ENCODE assay signal across 10 cellular contexts in the genomic region with DNA sequence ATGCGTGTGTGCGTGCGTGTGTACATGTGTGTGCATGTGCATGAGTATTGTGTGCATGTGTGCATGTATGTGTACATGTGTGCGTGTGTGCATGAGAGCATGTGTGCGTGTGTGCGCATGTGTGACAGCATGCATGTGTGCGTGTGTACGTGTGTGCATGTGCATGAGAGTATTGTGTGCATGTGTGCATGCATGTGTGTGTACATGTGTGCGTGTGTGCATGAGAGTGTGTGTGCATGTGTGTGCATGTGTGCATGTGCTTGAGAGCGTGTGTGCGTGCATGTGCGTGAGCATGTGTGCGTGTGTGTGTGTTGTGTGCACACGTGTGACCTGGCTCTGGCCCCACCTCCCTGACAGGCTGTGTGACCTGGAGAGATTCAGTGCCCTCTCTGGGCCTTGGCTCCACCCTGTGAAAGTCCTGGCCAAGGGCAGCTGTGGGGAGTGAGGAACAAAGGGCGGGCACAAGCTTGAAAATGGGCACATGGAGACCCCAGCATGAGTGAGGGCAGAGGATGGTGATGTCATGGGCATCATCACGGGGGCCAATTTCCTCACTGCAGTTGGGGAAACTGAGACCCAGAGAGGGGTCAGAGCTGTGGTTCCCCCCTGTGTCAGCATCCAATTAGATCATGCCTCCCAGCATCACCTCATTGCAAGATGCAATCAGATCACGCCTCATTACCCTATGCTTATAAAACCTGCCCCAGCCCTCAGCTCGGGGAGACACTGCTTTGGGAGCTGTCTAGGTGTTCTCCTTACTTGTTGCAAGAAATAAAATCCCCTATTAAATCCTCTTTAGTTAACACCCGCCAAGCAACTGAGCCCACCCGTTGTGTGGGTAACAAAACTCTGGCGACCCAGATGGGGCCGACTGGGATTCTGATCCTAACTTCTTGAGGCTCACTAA. TPM values are rescaled to one million over a fixed set of nuclear protein-coding genes. Genes with fewer than 3 reads are reported as not detected.
A peak's percentile ranks its signal among the peaks of the same experiment; 100 is the strongest.
DNase-seq lines count a peak whose midpoint lies in the region; ATAC-seq and TF ChIP-seq lines count a peak whose summit lies in the region.
"Had no signal": no experiment of that assay in that cellular context is flagged by ENCODE, and none has a peak within 500 bp of the region (broad histone marks: within the 10 kb centered on the region; RNA-seq: fewer than 3 reads in every experiment).

No MANE protein-coding gene starts in this region.

- H3K14ac ChIP-seq in mesenchymal stem cell (ENCODE audit: low read length in 2 of 2) = peak overlapping the region in 1 of 2 experiments; percentile 55

- no peak overlapping the region for H3K18ac ChIP-seq in mesenchymal stem cell (ENCODE audit: low read depth in 1 of 2, low read length in 2 of 2)

- no peak for ATAC-seq in stimulated activated naive CD8-positive, alpha-beta T cell treated with anti-CD3 and anti-CD28 coated beads, Interleukin-15, Interleukin-2, amounts not matched to agents 100 U/mL and 50 U/mL, for 24 hours
- peak; percentile 18 for ATAC-seq in activated CD8-positive, alpha-beta T cell treated with anti-CD3 and anti-CD28 coated beads for 36 hours
- ATAC-seq: right cardiac atrium had no signal

- no peak overlapping the region for H2BK12ac ChIP-seq in mesenchymal stem cell (ENCODE audit: low read length in 2 of 2)

- no peaks in the 10 kb centered on the region for H3K9me3 ChIP-seq in mesenchymal stem cell (ENCODE audit: control insufficient read depth, low read length)

- peak overlapping the region; percentile 85 for H3K27ac Mint-ChIP-seq in stimulated activated naive CD8-positive, alpha-beta T cell treated with anti-CD3 and anti-CD28 coated beads, Interleukin-15, Interleukin-2, amounts not matched to agents 100 ng/mL and 50 ng/mL, for 24 hours
- peak overlapping the region; percentile 94 for H3K27ac Mint-ChIP-seq in activated CD8-positive, alpha-beta T cell treated with anti-CD3 and anti-CD28 coated beads for 36 hours

- H2BK5ac ChIP-seq in mesenchymal stem cell (ENCODE audit: low read depth, low read length, poor library complexity, severe bottlenecking) = no peak overlapping the region

- peaks cover 3% of the 10 kb centered on the region for H3K4me1 ChIP-seq in mesenchymal stem cell (ENCODE audit: control insufficient read depth, insufficient read depth, low read depth, low read length)

- peaks cover 51% of the 10 kb centered on the region for H3K4me1 Mint-ChIP-seq in stimulated activated naive CD8-positive, alpha-beta T cell treated with anti-CD3 and anti-CD28 coated beads, Interleukin-15, Interleukin-2, amounts not matched to agents 100 ng/mL and 50 ng/mL, for 24 hours (ENCODE audit: low read depth)
- peaks cover 47% of the 10 kb centered on the region for H3K4me1 Mint-ChIP-seq in activated CD8-positive, alpha-beta T cell treated with anti-CD3 and anti-CD28 coated beads for 36 hours (ENCODE audit: low read depth)

- H3K36me3 Mint-ChIP-seq in stimulated activated naive CD8-positive, alpha-beta T cell treated with anti-CD3 and anti-CD28 coated beads, Interleukin-15, Interleukin-2, amounts not matched to agents 100 ng/mL and 50 ng/mL, for 24 hours (ENCODE audit: low read depth) = no peaks in the 10 kb centered on the region
- no peaks in the 10 kb centered on the region for H3K36me3 Mint-ChIP-seq in activated CD8-positive, alpha-beta T cell treated with anti-CD3 and anti-CD28 coated beads for 36 hours (ENCODE audit: low read depth)

- CTCF ChIA-PET in activated CD8-positive, alpha-beta T cell treated with anti-CD3 and anti-CD28 coated beads for 36 hours (lab: Charles Lee) = interaction anchor here (1.1 to 11.8 kb wide), 5 partner anchors 10 to 77 kb away, joined by 3 to 127 read pairs (median 4); a partner anchor contains a TSS

- H3K27ac ChIP-seq in mesenchymal stem cell (ENCODE audit: low read length, poor library complexity, severe bottlenecking) = no peak overlapping the region

- no peaks in the 10 kb centered on the region for H3K79me1 ChIP-seq in mesenchymal stem cell (replicated peaks; ENCODE audit: low read length, poor library complexity, severe bottlenecking)

- H2AFZ ChIP-seq in mesenchymal stem cell (ENCODE audit: low read depth, low read length) = no peak overlapping the region

- no peak overlapping the region for H3K4ac ChIP-seq in mesenchymal stem cell (ENCODE audit: low read depth in 1 of 2, low read length in 2 of 2)

- no peaks in the 10 kb centered on the region for H3K9me3 Mint-ChIP-seq in stimulated activated naive CD8-positive, alpha-beta T cell treated with anti-CD3 and anti-CD28 coated beads, Interleukin-15, Interleukin-2, amounts not matched to agents 100 ng/mL and 50 ng/mL, for 24 hours
- H3K9me3 Mint-ChIP-seq in activated CD8-positive, alpha-beta T cell treated with anti-CD3 and anti-CD28 coated beads for 36 hours = no peaks in the 10 kb centered on the region

- H3K4me3 ChIP-seq in mesenchymal stem cell (ENCODE audit: insufficient read depth in 1 of 2, low read depth in 1 of 2, low read length in 2 of 2) = no peak overlapping the region
- no peak overlapping the region for H3K4me3 ChIP-seq in H7 (ENCODE audit: insufficient read depth, low read depth, low read length)

- H4K8ac ChIP-seq in mesenchymal stem cell (ENCODE audit: low read length) = no peak overlapping the region

- no peak overlapping the region for H3K23ac ChIP-seq in mesenchymal stem cell (ENCODE audit: low read length in 2 of 2)

- DNase-seq in stimulated activated naive CD8-positive, alpha-beta T cell treated with anti-CD3 and anti-CD28 coated beads, Interleukin-15, Interleukin-2, amounts not matched to agents 100 U/mL and 50 U/mL, for 24 hours = no peak
- peak; percentile 43 for DNase-seq in activated CD8-positive, alpha-beta T cell treated with anti-CD3 and anti-CD28 coated beads for 36 hours
- DNase-seq in mesenchymal stem cell (no peak), COLO668 (lab: John Stamatoyannopoulos, UW; ENCODE audit: unreplicated experiment) (no peak), H7 (no peak), NCI-H146 (lab: John Stamatoyannopoulos, UW) (no peak), HK-2 (ENCODE audit: unreplicated experiment) (no peak)
- DNase-seq: effector CD4-positive, alpha-beta T cell; right cardiac atrium had no signal

- H2BK15ac ChIP-seq in mesenchymal stem cell (ENCODE audit: low read depth, poor library complexity, severe bottlenecking) = no peak overlapping the region

- POLR2A ChIA-PET in activated CD8-positive, alpha-beta T cell treated with anti-CD3 and anti-CD28 coated beads for 36 hours (lab: Charles Lee) = interaction anchor here (1.6 to 3.1 kb wide), 2 partner anchors 12 to 21 kb away, joined by 5 to 18 read pairs; a partner anchor contains a TSS

- TF ChIP-seq CTCF in activated CD8-positive, alpha-beta T cell treated with anti-CD3 and anti-CD28 coated beads for 36 hours (IDR thresholded peaks at IDR 0.05) = no peak

- no peak overlapping the region for H2BK120ac ChIP-seq in mesenchymal stem cell (ENCODE audit: low read depth, low read length)

- intact Hi-C loops in activated CD8-positive, alpha-beta T cell treated with anti-CD3 and anti-CD28 coated beads for 36 hours (cut with micrococcal nuclease) = no loop called here

- 93% methylated on average over 22 of the region's 22 CpGs for WGBS in mesenchymal stem cell

- H3K9ac ChIP-seq in mesenchymal stem cell (ENCODE audit: low read length) = no peak overlapping the region

- no peak overlapping the region for H2AK5ac ChIP-seq in mesenchymal stem cell (ENCODE audit: low read length, severe bottlenecking)

- H4K91ac ChIP-seq in mesenchymal stem cell (ENCODE audit: low read length) = peak overlapping the region; percentile 1

- H3K27me3 Mint-ChIP-seq in stimulated activated naive CD8-positive, alpha-beta T cell treated with anti-CD3 and anti-CD28 coated beads, Interleukin-15, Interleukin-2, amounts not matched to agents 100 ng/mL and 50 ng/mL, for 24 hours = no peaks in the 10 kb centered on the region
- no peaks in the 10 kb centered on the region for H3K27me3 Mint-ChIP-seq in activated CD8-positive, alpha-beta T cell treated with anti-CD3 and anti-CD28 coated beads for 36 hours

- no peak overlapping the region for H3K4me2 ChIP-seq in mesenchymal stem cell (ENCODE audit: low read length, poor library complexity, severe bottlenecking)

- H3K36me3 ChIP-seq in mesenchymal stem cell (ENCODE audit: control insufficient read depth in 1 of 2, insufficient read depth in 2 of 2, low read depth in 1 of 2, low read length in 2 of 2) (no peaks in the 10 kb centered on the region), H7 (replicated peaks; ENCODE audit: control insufficient read depth, insufficient read depth, low read length) (no peaks in the 10 kb centered on the region)

- peak overlapping the region; percentile 82 for H3K4me3 Mint-ChIP-seq in stimulated activated naive CD8-positive, alpha-beta T cell treated with anti-CD3 and anti-CD28 coated beads, Interleukin-15, Interleukin-2, amounts not matched to agents 100 ng/mL and 50 ng/mL, for 24 hours
- H3K4me3 Mint-ChIP-seq in activated CD8-positive, alpha-beta T cell treated with anti-CD3 and anti-CD28 coated beads for 36 hours = peak overlapping the region; percentile 84

- H3K27me3 ChIP-seq in mesenchymal stem cell (ENCODE audit: control insufficient read depth in 1 of 2, insufficient read depth in 1 of 2, low read length in 2 of 2) (peaks cover 9 to 48% of the 10 kb centered on the region in 2 experiments), H7 (ENCODE audit: control insufficient read depth, insufficient read depth, low read length) (no peaks in the 10 kb centered on the region)

RNA-seq across cellular contexts. Expression of a gene that starts 0.6 kb away (rescaled TPM):
- total RNA-seq in activated CD8-positive, alpha-beta T cell treated with anti-CD3 and anti-CD28 coated beads for 36 hours = under 1 TPM; 0.31 to 0.61 TPM
- not detected for polyA plus RNA-seq in mesenchymal stem cell (2013, experiment 1 of 2)
- polyA plus RNA-seq in mesenchymal stem cell (2013, experiment 2 of 2) = not detected
- not detected in 2 replicates for total RNA-seq in H7 (2014; rRNA removed; shearing (Covaris generic))
- total RNA-seq: right cardiac atrium had no signal
- polyA plus RNA-seq: right cardiac atrium had no signal

RNA-seq across cellular contexts. Expression of a gene that starts 10.3 kb away (rescaled TPM):
- total RNA-seq in activated CD8-positive, alpha-beta T cell treated with anti-CD3 and anti-CD28 coated beads for 36 hours = not detected
- polyA plus RNA-seq in mesenchymal stem cell (2013, experiment 1 of 2) = not detected
- not detected for polyA plus RNA-seq in mesenchymal stem cell (2013, experiment 2 of 2)
- 0.07 TPM in 1 of 2 replicates, not detected in the other for total RNA-seq in H7 (2014; rRNA removed; shearing (Covaris generic))
- total RNA-seq: right cardiac atrium had no signal
- polyA plus RNA-seq: right cardiac atrium had no signal

RNA-seq across cellular contexts. Expression of a gene that starts 20.1 kb away (rescaled TPM):
- total RNA-seq in activated CD8-positive, alpha-beta T cell treated with anti-CD3 and anti-CD28 coated beads for 36 hours = 10 to 100 TPM; 35.5 to 39.5 TPM
- 6.9 TPM for polyA plus RNA-seq in mesenchymal stem cell (2013, experiment 1 of 2)
- 6.6 TPM for polyA plus RNA-seq in mesenchymal stem cell (2013, experiment 2 of 2)
- total RNA-seq in H7 (2014; rRNA removed; shearing (Covaris generic)) = 8.1 and 8.7 TPM in 2 replicates

RNA-seq across cellular contexts. Expression of a gene that starts 24.5 kb away (rescaled TPM):
- total RNA-seq in activated CD8-positive, alpha-beta T cell treated with anti-CD3 and anti-CD28 coated beads for 36 hours = not detected
- not detected for polyA plus RNA-seq in mesenchymal stem cell (2013, experiment 1 of 2)
- not detected for polyA plus RNA-seq in mesenchymal stem cell (2013, experiment 2 of 2)
- total RNA-seq in H7 (2014; rRNA removed; shearing (Covaris generic)) = not detected in 2 replicates
- total RNA-seq: right cardiac atrium had no signal
- polyA plus RNA-seq: right cardiac atrium had no signal

RNA-seq across cellular contexts. Expression of a gene that starts 43.2 kb away (rescaled TPM):
- 100 to 1,000 TPM; 315 to 317 TPM for total RNA-seq in activated CD8-positive, alpha-beta T cell treated with anti-CD3 and anti-CD28 coated beads for 36 hours
- 65.0 TPM for polyA plus RNA-seq in mesenchymal stem cell (2013, experiment 1 of 2)
- polyA plus RNA-seq in mesenchymal stem cell (2013, experiment 2 of 2) = 60.8 TPM
- 302 and 350 TPM in 2 replicates for total RNA-seq in H7 (2014; rRNA removed; shearing (Covaris generic))
